ENCODE assay signal across 12 cellular contexts in genomic region chr17:35028531-35029262, GRCh38. TPM values are rescaled to one million over a fixed set of nuclear protein-coding genes. Genes with fewer than 3 reads are reported as not detected.
A peak's percentile ranks its signal among the peaks of the same experiment; 100 is the strongest.
DNase-seq lines count a peak whose midpoint lies in the region; ATAC-seq, FAIRE-seq and TF ChIP-seq lines count a peak whose summit lies in the region.
"Had no signal": no experiment of that assay in that cellular context is flagged by ENCODE, and none has a peak within 500 bp of the region (broad histone marks: within the 10 kb centered on the region; RNA-seq: fewer than 3 reads in every experiment).

No MANE protein-coding gene starts in this region.

- H3K9me3 ChIP-seq in GM12878 (replicated peaks; ENCODE audit: control insufficient read depth, insufficient read depth, low read length) = no peaks in the 10 kb centered on the region; the same call in 2 of the 3 replicates
- H3K9me3 ChIP-seq: ovary had no signal

- POLR2A ChIA-PET in GM10248 (lab: Yijun Ruan, JAX) = interaction anchor here (0.6 kb wide), 1 partner anchor 33 kb away, joined by 3 read pairs; no protein-coding TSS in a partner anchor
- POLR2A ChIA-PET in GM12878 (lab: Charles Lee) = interaction anchor here (0.7 to 2.2 kb wide), 7 partner anchors 9 to 57 kb away, joined by 3 to 7 read pairs (median 4); no protein-coding TSS in a partner anchor

- no TSS peak for BruUV-seq in GM12878 (replicated peaks; lab: Mats Ljungman, UMichigan)

- H3K4me1 Mint-ChIP-seq in natural killer cell = peaks cover 24 to 28% of the 10 kb centered on the region in 2 donors

- DNase-seq in GM10248 (ENCODE audit: extremely low spot score) (peak; percentile 41), NOMO-1 treated with dmso at 0.1 percent for 144 hours (lab: John Stamatoyannopoulos, UW; ENCODE audit: unreplicated experiment) (peak; percentile 17), GM12878 (ENCODE audit: low read depth, low spot score) (no peak), natural killer cell (no peak), cardiac septum (ENCODE audit: low spot score) (no peak), NCI-H1694 (lab: John Stamatoyannopoulos, UW) (no peak)
- DNase-seq: NCI-H2029 treated with DMSO at 0.1 percent for 48 hours, ovary, SHP77 had no signal

- no peaks in the 10 kb centered on the region for H3K27me3 ChIP-seq in GM12878 (replicated peaks in 1 of 2; ENCODE audit: control insufficient read depth in 2 of 2, insufficient read depth in 2 of 2, low read length in 1 of 2)
- H3K27me3 ChIP-seq: ovary had no signal

- intact Hi-C loops in GM12878 (cut with micrococcal nuclease; ENCODE audit: unreplicated experiment) = no loop called here
- intact Hi-C loops in natural killer cell (cut with micrococcal nuclease) = no loop called here
- intact Hi-C loops in cardiac septum (cut with DNase I) = no loop called here

- no peak for TF ChIP-seq RAD21 in GM12878 (IDR thresholded peaks at IDR 0.05; ENCODE audit: insufficient read depth, low read depth, low read length)

- SMC1A ChIA-PET in GM12878 (lab: Charles Lee; ENCODE audit: uncharacterized antibody, unreplicated experiment) = interaction anchor here (0.7 to 1.6 kb wide), 25 partner anchors 9 to 90 kb away, joined by 3 to 10 read pairs (median 3); partner anchors contain the start of gene RFFL

- no peak overlapping the region for H3K4me3 Mint-ChIP-seq in natural killer cell

- in situ Hi-C loops in GM12878 (cut with MboI) = no loop called here

- TF ChIP-seq EP300 in GM12878 (IDR thresholded peaks at IDR 0.05; ENCODE audit: borderline replicate concordance in 1 of 2, control insufficient read depth in 1 of 2, low read depth in 2 of 2, low read length in 2 of 2) = no peak

- peaks cover 1% of the 10 kb centered on the region; the same call in 1 of the 2 replicates for H3K79me2 ChIP-seq in GM12878 (ENCODE audit: control insufficient read depth, insufficient read depth, low read length)

- no peak overlapping the region for H3K4me3 ChIP-seq in GM12878
- H3K4me3 ChIP-seq: ovary had no signal

- CTCF ChIA-PET in GM10248 (lab: Yijun Ruan, JAX) (interaction anchor here (1.0 to 1.4 kb wide), 3 partner anchors 31 to 61 kb away, joined by 3 to 7 read pairs (median 3); no protein-coding TSS in a partner anchor), GM12878 (lab: Yijun Ruan, JAX) (interaction anchor here (0.7 to 1.8 kb wide), 5 partner anchors 10 to 61 kb away, joined by 3 to 10 read pairs (median 5); partner anchors contain the start of gene RFFL)

- ATAC-seq in GM12878 = peak; percentile 73
- no peak for ATAC-seq in natural killer cell
- ATAC-seq in HG03025 (IDR thresholded peaks at IDR 0.05; ENCODE audit: low FRiP score, unreplicated experiment) = no peak
- no peak for ATAC-seq in GM21576 (IDR thresholded peaks at IDR 0.05; ENCODE audit: unreplicated experiment)
- ATAC-seq: HCT116 had no signal

- no peak for TF ChIP-seq CTCF in GM10248 (IDR thresholded peaks at IDR 0.05; ENCODE audit: control extremely low read depth, extremely low read depth, low read depth, missing control alignments)
- TF ChIP-seq CTCF in GM12878 (IDR thresholded peaks at IDR 0.05 in 2 of 3, conservative IDR thresholded peaks at IDR 0.05 in 1 of 3; ENCODE audit: control insufficient read depth in 2 of 3, extremely low read depth in 1 of 3, insufficient read depth in 1 of 3, low read depth in 3 of 3, low read length in 3 of 3) = no peak
- no peak for TF ChIP-seq CTCF in natural killer cell (IDR thresholded peaks at IDR 0.05)

- 54% methylated on average over 3 of the region's 3 CpGs for WGBS in GM12878 (ENCODE audit: insufficient coverage, insufficient replicate concordance, low lambda C conversion rate, missing lambda C conversion rate)

- H3K9me3 Mint-ChIP-seq in natural killer cell = no peaks in the 10 kb centered on the region

- peak overlapping the region; percentile 79 to 85 for H3K27ac Mint-ChIP-seq in natural killer cell

- FAIRE-seq in GM12878 (lab: Jason Lieb, UNC) = no peak

- H2AFZ ChIP-seq in GM12878 (ENCODE audit: control insufficient read depth, low read depth, low read length) = no peak overlapping the region

- peak overlapping the region; percentile 61; the same call in 1 of the 2 replicates for H3K27ac ChIP-seq in GM12878 (ENCODE audit: control insufficient read depth, insufficient read depth)
- H3K27ac ChIP-seq: ovary had no signal

- H4K20me1 ChIP-seq in GM12878 (ENCODE audit: control insufficient read depth, insufficient read depth) = no peaks in the 10 kb centered on the region

- RAD21 ChIA-PET in GM12878 (lab: Charles Lee; ENCODE audit: unreplicated experiment) = interaction anchor here (0.6 to 2.7 kb wide), 13 partner anchors 12 to 113 kb away, joined by 3 to 18 read pairs (median 5); partner anchors contain the start of genes RAD51D and RFFL

- H3K4me1 ChIP-seq in GM12878 (ENCODE audit: control insufficient read depth, insufficient read depth, low read length) = peaks cover 15% of the 10 kb centered on the region

- no peak overlapping the region; the same call in 1 of the 2 replicates for H3K4me2 ChIP-seq in GM12878 (ENCODE audit: control insufficient read depth, insufficient read depth)

- no peak for TF ChIP-seq POLR2A in GM12878 (IDR thresholded peaks at IDR 0.05; ENCODE audit: low read depth, low read length)

- peak overlapping the region; percentile 17; the same call in 1 of the 2 replicates for H3K9ac ChIP-seq in GM12878 (ENCODE audit: control insufficient read depth, insufficient read depth, low read length)

- no peaks in the 10 kb centered on the region for H3K27me3 Mint-ChIP-seq in natural killer cell (ENCODE audit: low read depth in 2 of 2)

- H3K36me3 Mint-ChIP-seq in natural killer cell = peaks cover 8% of the 10 kb centered on the region

- H3K36me3 ChIP-seq in GM12878 (ENCODE audit: control insufficient read depth in 2 of 2, insufficient read depth in 2 of 2, low read length in 1 of 2) = peaks cover 4 to 10% of the 10 kb centered on the region in 2 experiments
- H3K36me3 ChIP-seq: ovary had no signal

TF ChIP-seq in GM12878, 131 proteins besides CTCF, POLR2A, EP300 and RAD21 (continues in another document):
- TF ChIP-seq KAT2A (conservative IDR thresholded peaks at IDR 0.05; ENCODE audit: control insufficient read depth, low read depth, low read length) (no peak), RELB (IDR thresholded peaks at IDR 0.05; ENCODE audit: low read depth) (no peak), ZSCAN29 (IDR thresholded peaks at IDR 0.05) (no peak)

RNA-seq across cellular contexts. Expression of gene RFFL, which starts 34.8 kb away (rescaled TPM):
- 56.2 and 57.8 TPM in 2 replicates for total RNA-seq in GM12878 (2013; cell fraction: nucleolus; rRNA removed)
- total RNA-seq in GM12878 (2014; rRNA removed) = 28.6 and 31.4 TPM in 2 replicates
- 25.4 and 26.1 TPM in 2 replicates for total RNA-seq in GM12878 (2014; rRNA removed; fragmentation: Illumina TruSeq; extraction: Trizol)
- total RNA-seq in GM12878 (2021) = 37.4 and 38.3 TPM in 2 replicates
- polyA plus RNA-seq in GM12878 (2011; ENCODE audit: low read depth) = 10.9 TPM
- 51.1 and 56.1 TPM in 2 replicates for polyA plus RNA-seq in GM12878 (2011; rRNA removed)
- polyA plus RNA-seq in GM12878 (2011; cell fraction: cytosol; rRNA removed) = 50.7 and 60.3 TPM in 2 replicates
- 27.8 and 28.7 TPM in 2 replicates for polyA plus RNA-seq in GM12878 (2011; cell fraction: nucleus; rRNA removed)
- polyA plus RNA-seq in GM12878 (2012) = 18.2 and 21.3 TPM in 2 replicates
- polyA plus RNA-seq in GM12878 (2014; fragmentation: Illumina TruSeq; extraction: Trizol) = 25.3 and 27.0 TPM in 2 replicates
- 1 to 10 TPM; 4.7 to 6.7 TPM for polyA plus RNA-seq in GM12878 (2014; fragmentation: Nextera tagmentation; extraction: Ambion mirVana)
- polyA plus RNA-seq in GM12878 (2014; rRNA removed) = 24.5 and 26.4 TPM in 2 replicates
- polyA plus RNA-seq in GM12878 (2016; fragmentation: Nextera tagmentation; extraction: Ambion mirVana) = 10 to 100 TPM; 26.7 to 31.0 TPM
- polyA minus RNA-seq in GM12878 (2011; rRNA and poly(A)+ RNA removed) = 133 and 190 TPM in 2 replicates
- polyA minus RNA-seq in GM12878 (2011; cell fraction: cytosol; rRNA and poly(A)+ RNA removed) = 39.5 and 49.2 TPM in 2 replicates
- 14.4 and 21.6 TPM in 2 replicates for polyA minus RNA-seq in GM12878 (2011; cell fraction: nucleus; rRNA and poly(A)+ RNA removed)
- 10 to 100 TPM; 50.0 to 86.6 (median 75.9) TPM for total RNA-seq in natural killer cell
- total RNA-seq in cardiac septum = 15.5 TPM

RNA-seq across cellular contexts. Expression of gene LIG3, which starts 48.4 kb away (rescaled TPM):
- 85.6 and 106 TPM in 2 replicates for total RNA-seq in GM12878 (2013; cell fraction: nucleolus; rRNA removed)
- 33.8 and 38.1 TPM in 2 replicates for total RNA-seq in GM12878 (2014; rRNA removed)
- total RNA-seq in GM12878 (2014; rRNA removed; fragmentation: Illumina TruSeq; extraction: Trizol) = 30.2 and 30.6 TPM in 2 replicates
- 37.6 and 38.7 TPM in 2 replicates for total RNA-seq in GM12878 (2021)
- polyA plus RNA-seq in GM12878 (2011; ENCODE audit: low read depth) = 8.3 TPM
- 37.4 and 41.7 TPM in 2 replicates for polyA plus RNA-seq in GM12878 (2011; rRNA removed)
- polyA plus RNA-seq in GM12878 (2011; cell fraction: cytosol; rRNA removed) = 35.6 and 44.5 TPM in 2 replicates
- polyA plus RNA-seq in GM12878 (2011; cell fraction: nucleus; rRNA removed) = 88.4 and 90.2 TPM in 2 replicates
- polyA plus RNA-seq in GM12878 (2012) = 13.2 and 17.9 TPM in 2 replicates
- 31.3 and 36.2 TPM in 2 replicates for polyA plus RNA-seq in GM12878 (2014; fragmentation: Illumina TruSeq; extraction: Trizol)
- 1 to 10 TPM; 6.5 to 6.6 TPM for polyA plus RNA-seq in GM12878 (2014; fragmentation: Nextera tagmentation; extraction: Ambion mirVana)
- polyA plus RNA-seq in GM12878 (2014; rRNA removed) = 37.1 and 45.4 TPM in 2 replicates
- 10 to 100 TPM; 24.3 to 26.3 TPM for polyA plus RNA-seq in GM12878 (2016; fragmentation: Nextera tagmentation; extraction: Ambion mirVana)
- 66.9 and 103 TPM in 2 replicates for polyA minus RNA-seq in GM12878 (2011; rRNA and poly(A)+ RNA removed)
- polyA minus RNA-seq in GM12878 (2011; cell fraction: cytosol; rRNA and poly(A)+ RNA removed) = 21.4 and 23.9 TPM in 2 replicates
- polyA minus RNA-seq in GM12878 (2011; cell fraction: nucleus; rRNA and poly(A)+ RNA removed) = 42.1 and 68.8 TPM in 2 replicates
- total RNA-seq in natural killer cell = 10 to 100 TPM; 70.2 to 83.7 (median 72.0) TPM
- total RNA-seq in cardiac septum = 20.1 TPM

Comparison
In these comparisons a context has a peak if more than half of its experiments do, and no peak if none do; other contexts are left out.
1. DNase-seq: peak in GM10248 (single experiment) and NOMO-1 treated with dmso at 0.1 percent for 144 hours (single experiment); none in GM12878 (single experiment), natural killer cell (single experiment), cardiac septum (single experiment) and NCI-H1694 (single experiment).